ENCODE assay signal across 8 cellular contexts in genomic region chr16:31214705-31215286, GRCh38. TPM values are rescaled to one million over a fixed set of nuclear protein-coding genes. Genes with fewer than 3 reads are reported as not detected.
DNase-seq lines count a peak whose midpoint lies in the region; ATAC-seq and TF ChIP-seq lines count a peak whose summit lies in the region.

No MANE protein-coding gene starts in this region.

- peaks cover 22% of the 10 kb centered on the region for H3K4me1 Mint-ChIP-seq in activated T-cell treated with anti-CD3 and anti-CD28 coated beads, Interleukin-2, amount 50 U/mL, for 24 hours (ENCODE audit: low read depth)
- H3K4me1 Mint-ChIP-seq in chondrocyte (ENCODE audit: low read depth), result peaks cover 20% of the 10 kb centered on the region

- TF ChIP-seq CTCF in chondrocyte (IDR thresholded peaks at IDR 0.05) (no peak), upper lobe of right lung (IDR thresholded peaks at IDR 0.05) (no peak)

- peaks cover 47% of the 10 kb centered on the region for H3K27me3 ChIP-seq in upper lobe of right lung

- peak overlapping the region; percentile 63 for H3K4me3 Mint-ChIP-seq in activated T-cell treated with anti-CD3 and anti-CD28 coated beads, Interleukin-2, amount 50 U/mL, for 24 hours
- peak overlapping the region; percentile 66 for H3K4me3 Mint-ChIP-seq in chondrocyte (ENCODE audit: unreplicated experiment)

- no peak overlapping the region for H3K27ac ChIP-seq in mesodermal cell (ENCODE audit: low read depth, low read length, severe bottlenecking)
- no peak overlapping the region for H3K27ac ChIP-seq in upper lobe of right lung

- ATAC-seq in upper lobe of right lung, result peak; percentile 8

- H3K4me1 ChIP-seq in mesodermal cell (ENCODE audit: control insufficient read depth, insufficient read depth, low read length, poor library complexity, severe bottlenecking) (peaks cover 10% of the 10 kb centered on the region), upper lobe of right lung (peaks cover 24% of the 10 kb centered on the region)

- no peaks in the 10 kb centered on the region for H3K36me3 Mint-ChIP-seq in activated T-cell treated with anti-CD3 and anti-CD28 coated beads, Interleukin-2, amount 50 U/mL, for 24 hours (ENCODE audit: low read depth)
- no peaks in the 10 kb centered on the region for H3K36me3 Mint-ChIP-seq in chondrocyte (ENCODE audit: low read depth)

- intact Hi-C loops in upper lobe of right lung (cut with DNase I), result no loop called here

- H3K4me3 ChIP-seq in mesodermal cell (ENCODE audit: extremely low read depth, insufficient read depth, low read length, poor library complexity, severe bottlenecking) (peak overlapping the region; percentile 31), upper lobe of right lung (peak overlapping the region; percentile 52)

- no peak overlapping the region for H3K27ac Mint-ChIP-seq in activated T-cell treated with anti-CD3 and anti-CD28 coated beads, Interleukin-2, amount 50 U/mL, for 24 hours
- no peak overlapping the region for H3K27ac Mint-ChIP-seq in chondrocyte (ENCODE audit: unreplicated experiment)

- no peak for DNase-seq in activated T-cell treated with anti-CD3 and anti-CD28 coated beads, Interleukin-2, amount 50 U/mL, for 24 hours
- no peak for DNase-seq in activated T-cell treated with anti-CD3 and anti-CD28 coated beads, Interleukin-2, amount 50 U/mL, for 48 hours
- DNase-seq in chondrocyte (ENCODE audit: low spot score) (no peak), upper lobe of right lung (no peak), medulla oblongata (ENCODE audit: extremely low spot score) (no peak), NCI-H128 (lab: John Stamatoyannopoulos, UW; ENCODE audit: unreplicated experiment) (no peak)
- no peak for DNase-seq in stimulated activated naive CD4-positive, alpha-beta T cell (lab: John Stamatoyannopoulos, UW)

- H3K36me3 ChIP-seq in mesodermal cell (ENCODE audit: control insufficient read depth, insufficient read depth, low read length) (no peaks in the 10 kb centered on the region), upper lobe of right lung (no peaks in the 10 kb centered on the region)

- WGBS in mesodermal cell (ENCODE audit: insufficient coverage in 2 of 2), 2 experiments, result 3 to 4% methylated on average over 51 to 57 of the region's 58 CpGs

- H3K9me3 ChIP-seq in mesodermal cell (ENCODE audit: control insufficient read depth, low read length), result no peaks in the 10 kb centered on the region
- H3K9me3 ChIP-seq in upper lobe of right lung, result no peaks in the 10 kb centered on the region

- peaks cover 60% of the 10 kb centered on the region for H3K27me3 Mint-ChIP-seq in activated T-cell treated with anti-CD3 and anti-CD28 coated beads, Interleukin-2, amount 50 U/mL, for 24 hours
- peaks cover 53% of the 10 kb centered on the region for H3K27me3 Mint-ChIP-seq in chondrocyte (ENCODE audit: low read depth)

- H3K9me3 Mint-ChIP-seq in activated T-cell treated with anti-CD3 and anti-CD28 coated beads, Interleukin-2, amount 50 U/mL, for 24 hours, result no peaks in the 10 kb centered on the region
- H3K9me3 Mint-ChIP-seq in chondrocyte (ENCODE audit: low read depth), result no peaks in the 10 kb centered on the region

RNA-seq across cellular contexts. Expression of gene TRIM72, which starts 0.9 kb away (rescaled TPM):
- total RNA-seq in chondrocyte (not detected in 3 replicates), upper lobe of right lung (0.17 TPM)
- not detected for polyA plus RNA-seq in mesodermal cell (2013, experiment 1 of 2)
- polyA plus RNA-seq in mesodermal cell (2013, experiment 2 of 2), result not detected

RNA-seq across cellular contexts. Expression of gene PYDC1, which starts 2.1 kb away (rescaled TPM):
- not detected in 3 replicates for total RNA-seq in chondrocyte
- polyA plus RNA-seq in mesodermal cell (2013, experiment 1 of 2), result not detected
- not detected for polyA plus RNA-seq in mesodermal cell (2013, experiment 2 of 2)
- total RNA-seq in upper lobe of right lung, result not detected

RNA-seq across cellular contexts. Expression of gene PYCARD, which starts 12.2 kb away (rescaled TPM):
- total RNA-seq in chondrocyte, result 2.7 to 2.9 TPM (median 2.8 TPM) in 3 replicates
- 4.3 TPM for polyA plus RNA-seq in mesodermal cell (2013, experiment 1 of 2)
- 3.2 TPM for polyA plus RNA-seq in mesodermal cell (2013, experiment 2 of 2)
- 49.5 TPM for total RNA-seq in upper lobe of right lung

RNA-seq across cellular contexts. Expression of gene FUS, which starts 34.9 kb away (rescaled TPM):
- total RNA-seq in chondrocyte, result 226 to 414 TPM (median 231 TPM) in 3 replicates
- polyA plus RNA-seq in mesodermal cell (2013, experiment 1 of 2), result 270 TPM
- 250 TPM for polyA plus RNA-seq in mesodermal cell (2013, experiment 2 of 2)
- 175 TPM for total RNA-seq in upper lobe of right lung

RNA-seq across cellular contexts. Expression of gene ITGAM, which starts 45.0 kb away (rescaled TPM):
- total RNA-seq in chondrocyte (not detected in 3 replicates), upper lobe of right lung (44.8 TPM)
- polyA plus RNA-seq in mesodermal cell (2013, experiment 1 of 2), result not detected
- polyA plus RNA-seq in mesodermal cell (2013, experiment 2 of 2), result not detected

Comparison
In these comparisons a context has a peak if more than half of its experiments do, and no peak if none do; other contexts are left out.
1. RNA of gene PYCARD, which starts 12.2 kb away (total RNA-seq): 49.5 TPM in upper lobe of right lung (single experiment); 2.7 to 2.9 TPM in chondrocyte; every median in the first group is over 10 times any median in the second.